Comparison of ENCODE assay signal across 1 cellular context in genomic region chr13:52670726-52671125, GRCh38.
TF ChIP-seq lines count a peak whose summit lies in the region.

No MANE protein-coding gene starts in this region.

TF ChIP-seq in A549, 52 proteins besides CTCF, POLR2A, EP300 and RAD21 (continued from another document):
- no peak for TF ChIP-seq RNF2 (IDR thresholded peaks at IDR 0.05; ENCODE audit: borderline replicate concordance, low read depth)
- no peak for TF ChIP-seq ELK1 (IDR thresholded peaks at IDR 0.05; ENCODE audit: low read depth, low read length)
- no peak for TF ChIP-seq MYC (IDR thresholded peaks at IDR 0.05; ENCODE audit: borderline replicate concordance, low read length)
